ENCODE assay signal across 1 cellular context in the genomic region with DNA sequence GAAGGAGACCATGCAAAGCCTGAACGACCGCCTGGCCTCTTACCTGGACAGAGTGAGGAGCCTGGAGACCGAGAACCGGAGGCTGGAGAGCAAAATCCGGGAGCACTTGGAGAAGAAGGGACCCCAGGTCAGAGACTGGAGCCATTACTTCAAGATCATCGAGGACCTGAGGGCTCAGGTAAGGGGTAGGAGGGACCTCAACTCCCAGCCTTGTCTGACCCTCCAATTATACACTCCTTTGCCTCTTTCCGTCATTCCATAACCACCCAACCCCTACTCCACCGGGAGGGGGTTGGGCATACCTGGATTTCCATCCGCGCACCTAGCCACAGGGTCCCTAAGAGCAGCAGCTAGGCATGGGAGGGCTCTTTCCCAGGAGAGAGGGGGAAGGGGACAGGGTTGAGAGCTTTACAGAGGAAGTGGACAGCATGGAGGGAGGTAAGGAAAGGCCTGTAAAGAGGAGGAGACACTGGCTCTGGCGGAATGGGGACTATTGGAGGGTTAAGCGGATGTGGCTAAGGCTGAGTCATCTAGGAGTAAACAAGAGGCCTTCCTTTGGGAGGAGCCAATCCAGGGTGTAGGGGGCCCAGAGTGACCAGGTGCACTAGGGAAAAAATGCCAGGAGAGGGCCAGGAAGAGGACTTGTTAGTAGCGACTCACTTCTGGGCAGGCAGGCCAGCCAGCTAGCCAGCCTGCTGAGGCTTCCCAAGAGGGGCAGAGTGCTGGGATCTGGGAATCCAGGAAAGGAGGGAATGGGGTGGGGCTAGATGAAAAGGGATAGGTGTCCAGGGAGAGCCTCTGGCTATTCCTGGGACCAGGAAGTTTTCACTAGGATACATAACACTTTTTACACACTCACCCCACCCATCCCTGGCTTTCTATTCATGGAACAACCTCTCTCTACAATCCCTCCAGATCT.
A peak's percentile ranks its signal among the peaks of the same experiment; 100 is the strongest.
TF ChIP-seq lines count a peak whose summit lies in the region.

No MANE protein-coding gene starts in this region.

TF ChIP-seq in HepG2, 621 proteins besides CTCF, POLR2A, EP300 and RAD21 (continues in another document):
- TF ChIP-seq, protein P1, sequence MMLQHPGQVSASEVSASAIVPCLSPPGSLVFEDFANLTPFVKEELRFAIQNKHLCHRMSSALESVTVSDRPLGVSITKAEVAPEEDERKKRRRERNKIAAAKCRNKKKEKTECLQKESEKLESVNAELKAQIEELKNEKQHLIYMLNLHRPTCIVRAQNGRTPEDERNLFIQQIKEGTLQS (CRISPR knock-in tag; IDR thresholded peaks at IDR 0.05): peak; percentile 98
- no peak for TF ChIP-seq ZNF230 (CRISPR knock-in tag; IDR thresholded peaks at IDR 0.05)
- peak; percentile 31; the same call in 1 of the 2 replicates for TF ChIP-seq TCF7 (IDR thresholded peaks at IDR 0.05; ENCODE audit: low read depth)
- peak; percentile 50; the same call in 1 of the 2 replicates for TF ChIP-seq RBFOX2 (IDR thresholded peaks at IDR 0.05; ENCODE audit: low read depth, low read length)
- peak; percentile 59; the same call in 1 of the 2 replicates for TF ChIP-seq GTF2F1 (IDR thresholded peaks at IDR 0.05; ENCODE audit: low read length)
- no peak; the same call in 1 of the 2 replicates for TF ChIP-seq ZNF75D (CRISPR knock-in tag; IDR thresholded peaks at IDR 0.05; ENCODE audit: borderline replicate concordance)
- TF ChIP-seq FOXJ3 (CRISPR knock-in tag; IDR thresholded peaks at IDR 0.05; ENCODE audit: borderline replicate concordance): peak; percentile 54; the same call in 1 of the 2 replicates
- no peak for TF ChIP-seq ZNF674 (CRISPR knock-in tag; IDR thresholded peaks at IDR 0.05; ENCODE audit: low read depth)
- peak; percentile 94 for TF ChIP-seq HBP1 (CRISPR knock-in tag; IDR thresholded peaks at IDR 0.05; ENCODE audit: low read depth)
- TF ChIP-seq PAX8 (CRISPR knock-in tag; IDR thresholded peaks at IDR 0.05; ENCODE audit: borderline replicate concordance): no peak
- peak; percentile 90 for TF ChIP-seq RBM22 (optimal IDR thresholded peaks at IDR 0.05; ENCODE audit: low read length)
- no peak for TF ChIP-seq PRDM15 (CRISPR knock-in tag; IDR thresholded peaks at IDR 0.05)
- TF ChIP-seq, protein P2, sequence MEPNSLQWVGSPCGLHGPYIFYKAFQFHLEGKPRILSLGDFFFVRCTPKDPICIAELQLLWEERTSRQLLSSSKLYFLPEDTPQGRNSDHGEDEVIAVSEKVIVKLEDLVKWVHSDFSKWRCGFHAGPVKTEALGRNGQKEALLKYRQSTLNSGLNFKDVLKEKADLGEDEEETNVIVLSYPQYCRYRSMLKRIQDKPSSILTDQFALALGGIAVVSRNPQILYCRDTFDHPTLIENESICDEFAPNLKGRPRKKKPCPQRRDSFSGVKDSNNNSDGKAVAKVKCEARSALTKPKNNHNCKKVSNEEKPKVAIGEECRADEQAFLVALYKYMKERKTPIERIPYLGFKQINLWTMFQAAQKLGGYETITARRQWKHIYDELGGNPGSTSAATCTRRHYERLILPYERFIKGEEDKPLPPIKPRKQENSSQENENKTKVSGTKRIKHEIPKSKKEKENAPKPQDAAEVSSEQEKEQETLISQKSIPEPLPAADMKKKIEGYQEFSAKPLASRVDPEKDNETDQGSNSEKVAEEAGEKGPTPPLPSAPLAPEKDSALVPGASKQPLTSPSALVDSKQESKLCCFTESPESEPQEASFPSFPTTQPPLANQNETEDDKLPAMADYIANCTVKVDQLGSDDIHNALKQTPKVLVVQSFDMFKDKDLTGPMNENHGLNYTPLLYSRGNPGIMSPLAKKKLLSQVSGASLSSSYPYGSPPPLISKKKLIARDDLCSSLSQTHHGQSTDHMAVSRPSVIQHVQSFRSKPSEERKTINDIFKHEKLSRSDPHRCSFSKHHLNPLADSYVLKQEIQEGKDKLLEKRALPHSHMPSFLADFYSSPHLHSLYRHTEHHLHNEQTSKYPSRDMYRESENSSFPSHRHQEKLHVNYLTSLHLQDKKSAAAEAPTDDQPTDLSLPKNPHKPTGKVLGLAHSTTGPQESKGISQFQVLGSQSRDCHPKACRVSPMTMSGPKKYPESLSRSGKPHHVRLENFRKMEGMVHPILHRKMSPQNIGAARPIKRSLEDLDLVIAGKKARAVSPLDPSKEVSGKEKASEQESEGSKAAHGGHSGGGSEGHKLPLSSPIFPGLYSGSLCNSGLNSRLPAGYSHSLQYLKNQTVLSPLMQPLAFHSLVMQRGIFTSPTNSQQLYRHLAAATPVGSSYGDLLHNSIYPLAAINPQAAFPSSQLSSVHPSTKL (CRISPR knock-in tag; IDR thresholded peaks at IDR 0.05): peak; percentile 79
- no peak for TF ChIP-seq KLF13 (CRISPR knock-in tag; IDR thresholded peaks at IDR 0.05)
- TF ChIP-seq ZSCAN31 (CRISPR knock-in tag; IDR thresholded peaks at IDR 0.05; ENCODE audit: low read depth): no peak; the same call in 1 of the 2 replicates
- TF ChIP-seq HIVEP1 (CRISPR knock-in tag; IDR thresholded peaks at IDR 0.05): no peak
- peak; percentile 88; the same call in 1 of the 2 replicates for TF ChIP-seq SNAPC2 (CRISPR knock-in tag; IDR thresholded peaks at IDR 0.05)
- no peak for TF ChIP-seq DNMT1 (CRISPR knock-in tag; IDR thresholded peaks at IDR 0.05)
- TF ChIP-seq ZNF639 (CRISPR knock-in tag; conservative IDR thresholded peaks at IDR 0.05): no peak
- TF ChIP-seq AGO2 (optimal IDR thresholded peaks at IDR 0.05; ENCODE audit: low read depth, low read length): no peak
- TF ChIP-seq, protein P3, sequence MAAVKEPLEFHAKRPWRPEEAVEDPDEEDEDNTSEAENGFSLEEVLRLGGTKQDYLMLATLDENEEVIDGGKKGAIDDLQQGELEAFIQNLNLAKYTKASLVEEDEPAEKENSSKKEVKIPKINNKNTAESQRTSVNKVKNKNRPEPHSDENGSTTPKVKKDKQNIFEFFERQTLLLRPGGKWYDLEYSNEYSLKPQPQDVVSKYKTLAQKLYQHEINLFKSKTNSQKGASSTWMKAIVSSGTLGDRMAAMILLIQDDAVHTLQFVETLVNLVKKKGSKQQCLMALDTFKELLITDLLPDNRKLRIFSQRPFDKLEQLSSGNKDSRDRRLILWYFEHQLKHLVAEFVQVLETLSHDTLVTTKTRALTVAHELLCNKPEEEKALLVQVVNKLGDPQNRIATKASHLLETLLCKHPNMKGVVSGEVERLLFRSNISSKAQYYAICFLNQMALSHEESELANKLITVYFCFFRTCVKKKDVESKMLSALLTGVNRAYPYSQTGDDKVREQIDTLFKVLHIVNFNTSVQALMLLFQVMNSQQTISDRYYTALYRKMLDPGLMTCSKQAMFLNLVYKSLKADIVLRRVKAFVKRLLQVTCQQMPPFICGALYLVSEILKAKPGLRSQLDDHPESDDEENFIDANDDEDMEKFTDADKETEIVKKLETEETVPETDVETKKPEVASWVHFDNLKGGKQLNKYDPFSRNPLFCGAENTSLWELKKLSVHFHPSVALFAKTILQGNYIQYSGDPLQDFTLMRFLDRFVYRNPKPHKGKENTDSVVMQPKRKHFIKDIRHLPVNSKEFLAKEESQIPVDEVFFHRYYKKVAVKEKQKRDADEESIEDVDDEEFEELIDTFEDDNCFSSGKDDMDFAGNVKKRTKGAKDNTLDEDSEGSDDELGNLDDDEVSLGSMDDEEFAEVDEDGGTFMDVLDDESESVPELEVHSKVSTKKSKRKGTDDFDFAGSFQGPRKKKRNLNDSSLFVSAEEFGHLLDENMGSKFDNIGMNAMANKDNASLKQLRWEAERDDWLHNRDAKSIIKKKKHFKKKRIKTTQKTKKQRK (IDR thresholded peaks at IDR 0.05; ENCODE audit: low read length): no peak
- TF ChIP-seq ZNF264 (CRISPR knock-in tag; IDR thresholded peaks at IDR 0.05): no peak
- 0 out of 2 replicates have a peak, but pooled peaks have one; percentile 32 for TF ChIP-seq RCOR2 (CRISPR knock-in tag; IDR thresholded peaks at IDR 0.05)
- TF ChIP-seq, protein P4, sequence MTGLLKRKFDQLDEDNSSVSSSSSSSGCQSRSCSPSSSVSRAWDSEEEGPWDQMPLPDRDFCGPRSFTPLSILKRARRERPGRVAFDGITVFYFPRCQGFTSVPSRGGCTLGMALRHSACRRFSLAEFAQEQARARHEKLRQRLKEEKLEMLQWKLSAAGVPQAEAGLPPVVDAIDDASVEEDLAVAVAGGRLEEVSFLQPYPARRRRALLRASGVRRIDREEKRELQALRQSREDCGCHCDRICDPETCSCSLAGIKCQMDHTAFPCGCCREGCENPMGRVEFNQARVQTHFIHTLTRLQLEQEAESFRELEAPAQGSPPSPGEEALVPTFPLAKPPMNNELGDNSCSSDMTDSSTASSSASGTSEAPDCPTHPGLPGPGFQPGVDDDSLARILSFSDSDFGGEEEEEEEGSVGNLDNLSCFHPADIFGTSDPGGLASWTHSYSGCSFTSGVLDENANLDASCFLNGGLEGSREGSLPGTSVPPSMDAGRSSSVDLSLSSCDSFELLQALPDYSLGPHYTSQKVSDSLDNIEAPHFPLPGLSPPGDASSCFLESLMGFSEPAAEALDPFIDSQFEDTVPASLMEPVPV (CRISPR knock-in tag; IDR thresholded peaks at IDR 0.05): peak; percentile 85; the same call in 1 of the 2 replicates
- no peak for TF ChIP-seq ZNF317 (CRISPR knock-in tag; IDR thresholded peaks at IDR 0.05)
- TF ChIP-seq PLSCR1 (CRISPR knock-in tag; IDR thresholded peaks at IDR 0.05; ENCODE audit: borderline replicate concordance): no peak
- peak; percentile 76 for TF ChIP-seq ZBTB7B (CRISPR knock-in tag; IDR thresholded peaks at IDR 0.05)
- peak; percentile 73 for TF ChIP-seq POLR2G (IDR thresholded peaks at IDR 0.05; ENCODE audit: low read depth, low read length)
- no peak for TF ChIP-seq ZNF235 (CRISPR knock-in tag; IDR thresholded peaks at IDR 0.05; ENCODE audit: borderline replicate concordance)
- TF ChIP-seq ZFP36L2 (CRISPR knock-in tag; IDR thresholded peaks at IDR 0.05): no peak
- no peak for TF ChIP-seq ESRRA (CRISPR knock-in tag; IDR thresholded peaks at IDR 0.05; ENCODE audit: low read depth)
- TF ChIP-seq, protein P5, sequence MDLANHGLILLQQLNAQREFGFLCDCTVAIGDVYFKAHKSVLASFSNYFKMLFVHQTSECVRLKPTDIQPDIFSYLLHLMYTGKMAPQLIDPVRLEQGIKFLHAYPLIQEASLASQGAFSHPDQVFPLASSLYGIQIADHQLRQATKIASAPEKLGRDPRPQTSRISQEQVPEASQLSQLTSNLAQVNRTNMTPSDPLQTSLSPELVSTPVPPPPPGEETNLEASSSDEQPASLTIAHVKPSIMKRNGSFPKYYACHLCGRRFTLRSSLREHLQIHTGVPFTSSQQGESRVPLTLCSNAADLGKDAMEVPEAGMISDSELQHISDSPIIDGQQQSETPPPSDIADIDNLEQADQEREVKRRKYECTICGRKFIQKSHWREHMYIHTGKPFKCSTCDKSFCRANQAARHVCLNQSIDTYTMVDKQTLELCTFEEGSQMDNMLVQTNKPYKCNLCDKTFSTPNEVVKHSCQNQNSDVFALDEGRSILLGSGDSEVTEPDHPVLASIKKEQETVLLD (CRISPR knock-in tag; IDR thresholded peaks at IDR 0.05; ENCODE audit: low read depth): no peak
- TF ChIP-seq, protein P6, sequence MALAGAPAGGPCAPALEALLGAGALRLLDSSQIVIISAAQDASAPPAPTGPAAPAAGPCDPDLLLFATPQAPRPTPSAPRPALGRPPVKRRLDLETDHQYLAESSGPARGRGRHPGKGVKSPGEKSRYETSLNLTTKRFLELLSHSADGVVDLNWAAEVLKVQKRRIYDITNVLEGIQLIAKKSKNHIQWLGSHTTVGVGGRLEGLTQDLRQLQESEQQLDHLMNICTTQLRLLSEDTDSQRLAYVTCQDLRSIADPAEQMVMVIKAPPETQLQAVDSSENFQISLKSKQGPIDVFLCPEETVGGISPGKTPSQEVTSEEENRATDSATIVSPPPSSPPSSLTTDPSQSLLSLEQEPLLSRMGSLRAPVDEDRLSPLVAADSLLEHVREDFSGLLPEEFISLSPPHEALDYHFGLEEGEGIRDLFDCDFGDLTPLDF (CRISPR knock-in tag; IDR thresholded peaks at IDR 0.05): no peak
- no peak for TF ChIP-seq TP53 (CRISPR knock-in tag; conservative IDR thresholded peaks at IDR 0.05)
